ENCODE assay signal across 1 cellular context in genomic region chr11:94171693-94172440, GRCh38.
TF ChIP-seq lines count a peak whose summit lies in the region.

No MANE protein-coding gene starts in this region.

TF ChIP-seq in HCT116, 20 proteins besides CTCF, POLR2A, EP300 and RAD21 (continued from another document):
- TF ChIP-seq ZBTB33 (IDR thresholded peaks at IDR 0.05; ENCODE audit: extremely low read depth, insufficient replicate concordance, low read length): no peak
TF ChIP-seq in HCT116: peak in this region for 0.
